In the genomic region with DNA sequence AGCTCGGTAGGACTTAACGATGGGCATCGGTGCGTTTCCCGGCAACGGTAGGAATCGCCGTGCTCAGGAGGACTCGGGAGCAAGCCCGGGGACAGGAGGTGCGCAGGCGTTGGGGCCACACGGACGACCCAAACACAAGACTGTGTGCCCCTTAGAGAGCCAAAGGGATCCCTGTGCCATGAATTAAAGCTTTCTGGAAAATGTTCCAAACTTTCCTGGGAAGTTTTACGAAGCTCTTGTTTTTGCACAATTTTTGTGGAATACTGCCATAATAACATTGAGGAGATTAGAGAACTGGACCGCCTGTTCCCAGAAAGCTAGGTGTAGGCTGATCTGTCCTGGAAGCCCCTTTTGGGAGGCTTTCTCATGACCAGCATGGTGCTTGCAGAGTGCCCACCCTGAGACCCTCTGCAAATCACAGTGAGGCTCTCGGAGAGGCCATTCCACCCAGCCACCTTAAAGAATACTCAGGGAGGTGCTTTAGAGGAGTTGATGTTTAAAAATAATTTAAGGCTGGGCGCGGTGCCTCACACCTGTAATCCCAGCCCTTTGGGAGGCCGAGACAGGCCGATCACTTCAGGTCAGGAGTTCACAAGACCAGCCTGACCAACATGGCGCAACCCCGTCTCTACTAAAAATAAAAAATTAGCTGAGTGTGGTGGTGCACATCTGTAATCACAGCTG, we compare ENCODE assay signal across 1 cellular context.
TF ChIP-seq lines count a peak whose summit lies in the region.

No MANE protein-coding gene starts in this region.

TF ChIP-seq in HepG2, 621 proteins besides CTCF, POLR2A, EP300 and RAD21 (continued from another document and continues in another):
- TF ChIP-seq ZNF574 (CRISPR knock-in tag; IDR thresholded peaks at IDR 0.05) (no peak), ZFP37 (CRISPR knock-in tag; IDR thresholded peaks at IDR 0.05; ENCODE audit: borderline replicate concordance) (0 out of 2 replicates have a peak, but pooled peaks have one; percentile 19), ZNF749 (CRISPR knock-in tag; IDR thresholded peaks at IDR 0.05; ENCODE audit: borderline replicate concordance) (no peak), ZNF343 (CRISPR knock-in tag; IDR thresholded peaks at IDR 0.05) (no peak), KLF6 (CRISPR knock-in tag; IDR thresholded peaks at IDR 0.05) (no peak), ZFP41 (CRISPR knock-in tag; IDR thresholded peaks at IDR 0.05; ENCODE audit: borderline replicate concordance) (no peak), MEIS2 (CRISPR knock-in tag; IDR thresholded peaks at IDR 0.05) (0 out of 2 replicates have a peak, but pooled peaks have one; percentile 4), ZSCAN22 (CRISPR knock-in tag; IDR thresholded peaks at IDR 0.05) (no peak), ZNF720 (CRISPR knock-in tag; IDR thresholded peaks at IDR 0.05) (no peak), ZNF503 (CRISPR knock-in tag; IDR thresholded peaks at IDR 0.05) (no peak), ZNF850 (CRISPR knock-in tag; conservative IDR thresholded peaks at IDR 0.05) (no peak; the same call in 1 of the 2 replicates), ZNF614 (CRISPR knock-in tag; IDR thresholded peaks at IDR 0.05; ENCODE audit: borderline replicate concordance) (no peak), SYNCRIP (IDR thresholded peaks at IDR 0.05; ENCODE audit: insufficient read depth, low read depth, low read length) (no peak), ATF7 (IDR thresholded peaks at IDR 0.05) (no peak), ATF7 (CRISPR knock-in tag; IDR thresholded peaks at IDR 0.05) (no peak), ZNF598 (CRISPR knock-in tag; IDR thresholded peaks at IDR 0.05; ENCODE audit: borderline replicate concordance) (no peak), MYC (CRISPR knock-in tag; IDR thresholded peaks at IDR 0.05; ENCODE audit: borderline replicate concordance) (no peak), RFX5 (IDR thresholded peaks at IDR 0.05; ENCODE audit: low read depth, low read length) (no peak), MLX (CRISPR knock-in tag; IDR thresholded peaks at IDR 0.05) (no peak), MTA3 (CRISPR knock-in tag; IDR thresholded peaks at IDR 0.05) (no peak), TEAD3 (CRISPR knock-in tag; optimal IDR thresholded peaks at IDR 0.05; ENCODE audit: borderline replicate concordance) (no peak), ARHGAP35 (CRISPR knock-in tag; IDR thresholded peaks at IDR 0.05; ENCODE audit: borderline replicate concordance) (no peak), TARDBP (CRISPR knock-in tag; IDR thresholded peaks at IDR 0.05) (0 out of 2 replicates have a peak, but pooled peaks have one; percentile 2), RFX1 (IDR thresholded peaks at IDR 0.05) (0 out of 2 replicates have a peak, but pooled peaks have one; percentile 58), RFXAP (CRISPR knock-in tag; IDR thresholded peaks at IDR 0.05; ENCODE audit: borderline replicate concordance) (no peak), ZSCAN25 (CRISPR knock-in tag; IDR thresholded peaks at IDR 0.05) (peak; percentile 11; the same call in 1 of the 2 replicates), TFDP2 (CRISPR knock-in tag; IDR thresholded peaks at IDR 0.05) (no peak)
- TF ChIP-seq, protein P1, sequence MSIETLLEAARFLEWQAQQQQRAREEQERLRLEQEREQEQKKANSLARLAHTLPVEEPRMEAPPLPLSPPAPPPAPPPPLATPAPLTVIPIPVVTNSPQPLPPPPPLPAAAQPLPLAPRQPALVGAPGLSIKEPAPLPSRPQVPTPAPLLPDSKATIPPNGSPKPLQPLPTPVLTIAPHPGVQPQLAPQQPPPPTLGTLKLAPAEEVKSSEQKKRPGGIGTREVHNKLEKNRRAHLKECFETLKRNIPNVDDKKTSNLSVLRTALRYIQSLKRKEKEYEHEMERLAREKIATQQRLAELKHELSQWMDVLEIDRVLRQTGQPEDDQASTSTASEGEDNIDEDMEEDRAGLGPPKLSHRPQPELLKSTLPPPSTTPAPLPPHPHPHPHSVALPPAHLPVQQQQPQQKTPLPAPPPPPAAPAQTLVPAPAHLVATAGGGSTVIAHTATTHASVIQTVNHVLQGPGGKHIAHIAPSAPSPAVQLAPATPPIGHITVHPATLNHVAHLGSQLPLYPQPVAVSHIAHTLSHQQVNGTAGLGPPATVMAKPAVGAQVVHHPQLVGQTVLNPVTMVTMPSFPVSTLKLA (IDR thresholded peaks at IDR 0.05), result no peak
- TF ChIP-seq, protein P2, sequence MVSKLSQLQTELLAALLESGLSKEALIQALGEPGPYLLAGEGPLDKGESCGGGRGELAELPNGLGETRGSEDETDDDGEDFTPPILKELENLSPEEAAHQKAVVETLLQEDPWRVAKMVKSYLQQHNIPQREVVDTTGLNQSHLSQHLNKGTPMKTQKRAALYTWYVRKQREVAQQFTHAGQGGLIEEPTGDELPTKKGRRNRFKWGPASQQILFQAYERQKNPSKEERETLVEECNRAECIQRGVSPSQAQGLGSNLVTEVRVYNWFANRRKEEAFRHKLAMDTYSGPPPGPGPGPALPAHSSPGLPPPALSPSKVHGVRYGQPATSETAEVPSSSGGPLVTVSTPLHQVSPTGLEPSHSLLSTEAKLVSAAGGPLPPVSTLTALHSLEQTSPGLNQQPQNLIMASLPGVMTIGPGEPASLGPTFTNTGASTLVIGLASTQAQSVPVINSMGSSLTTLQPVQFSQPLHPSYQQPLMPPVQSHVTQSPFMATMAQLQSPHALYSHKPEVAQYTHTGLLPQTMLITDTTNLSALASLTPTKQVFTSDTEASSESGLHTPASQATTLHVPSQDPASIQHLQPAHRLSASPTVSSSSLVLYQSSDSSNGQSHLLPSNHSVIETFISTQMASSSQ (IDR thresholded peaks at IDR 0.05; ENCODE audit: low read depth), result no peak
- TF ChIP-seq, protein P2 (CRISPR knock-in tag; IDR thresholded peaks at IDR 0.05; ENCODE audit: borderline replicate concordance), result no peak
- TF ChIP-seq, protein P3, sequence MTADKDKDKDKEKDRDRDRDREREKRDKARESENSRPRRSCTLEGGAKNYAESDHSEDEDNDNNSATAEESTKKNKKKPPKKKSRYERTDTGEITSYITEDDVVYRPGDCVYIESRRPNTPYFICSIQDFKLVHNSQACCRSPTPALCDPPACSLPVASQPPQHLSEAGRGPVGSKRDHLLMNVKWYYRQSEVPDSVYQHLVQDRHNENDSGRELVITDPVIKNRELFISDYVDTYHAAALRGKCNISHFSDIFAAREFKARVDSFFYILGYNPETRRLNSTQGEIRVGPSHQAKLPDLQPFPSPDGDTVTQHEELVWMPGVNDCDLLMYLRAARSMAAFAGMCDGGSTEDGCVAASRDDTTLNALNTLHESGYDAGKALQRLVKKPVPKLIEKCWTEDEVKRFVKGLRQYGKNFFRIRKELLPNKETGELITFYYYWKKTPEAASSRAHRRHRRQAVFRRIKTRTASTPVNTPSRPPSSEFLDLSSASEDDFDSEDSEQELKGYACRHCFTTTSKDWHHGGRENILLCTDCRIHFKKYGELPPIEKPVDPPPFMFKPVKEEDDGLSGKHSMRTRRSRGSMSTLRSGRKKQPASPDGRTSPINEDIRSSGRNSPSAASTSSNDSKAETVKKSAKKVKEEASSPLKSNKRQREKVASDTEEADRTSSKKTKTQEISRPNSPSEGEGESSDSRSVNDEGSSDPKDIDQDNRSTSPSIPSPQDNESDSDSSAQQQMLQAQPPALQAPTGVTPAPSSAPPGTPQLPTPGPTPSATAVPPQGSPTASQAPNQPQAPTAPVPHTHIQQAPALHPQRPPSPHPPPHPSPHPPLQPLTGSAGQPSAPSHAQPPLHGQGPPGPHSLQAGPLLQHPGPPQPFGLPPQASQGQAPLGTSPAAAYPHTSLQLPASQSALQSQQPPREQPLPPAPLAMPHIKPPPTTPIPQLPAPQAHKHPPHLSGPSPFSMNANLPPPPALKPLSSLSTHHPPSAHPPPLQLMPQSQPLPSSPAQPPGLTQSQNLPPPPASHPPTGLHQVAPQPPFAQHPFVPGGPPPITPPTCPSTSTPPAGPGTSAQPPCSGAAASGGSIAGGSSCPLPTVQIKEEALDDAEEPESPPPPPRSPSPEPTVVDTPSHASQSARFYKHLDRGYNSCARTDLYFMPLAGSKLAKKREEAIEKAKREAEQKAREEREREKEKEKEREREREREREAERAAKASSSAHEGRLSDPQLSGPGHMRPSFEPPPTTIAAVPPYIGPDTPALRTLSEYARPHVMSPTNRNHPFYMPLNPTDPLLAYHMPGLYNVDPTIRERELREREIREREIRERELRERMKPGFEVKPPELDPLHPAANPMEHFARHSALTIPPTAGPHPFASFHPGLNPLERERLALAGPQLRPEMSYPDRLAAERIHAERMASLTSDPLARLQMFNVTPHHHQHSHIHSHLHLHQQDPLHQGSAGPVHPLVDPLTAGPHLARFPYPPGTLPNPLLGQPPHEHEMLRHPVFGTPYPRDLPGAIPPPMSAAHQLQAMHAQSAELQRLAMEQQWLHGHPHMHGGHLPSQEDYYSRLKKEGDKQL (CRISPR knock-in tag; IDR thresholded peaks at IDR 0.05; ENCODE audit: low read depth), result no peak
